1 cellular context compared by ENCODE assay signal in genomic region chrX:154348646-154349358, GRCh38.
A peak's percentile ranks its signal among the peaks of the same experiment; 100 is the strongest.
TF ChIP-seq lines count a peak whose summit lies in the region.

No MANE protein-coding gene starts in this region.

TF ChIP-seq in K562, 482 proteins besides CTCF, POLR2A, EP300 and RAD21:
- TF ChIP-seq TFAP4 (CRISPR knock-in tag; IDR thresholded peaks at IDR 0.05; ENCODE audit: borderline replicate concordance), result no peak
- peak; percentile 19 for TF ChIP-seq POLR2B (IDR thresholded peaks at IDR 0.05; ENCODE audit: low read depth, partially characterized antibody)
- TF ChIP-seq EGR1 (conservative IDR thresholded peaks at IDR 0.05), result no peak
- 0 out of 2 replicates have a peak, but pooled peaks have one; percentile 40 for TF ChIP-seq RBFOX2 (IDR thresholded peaks at IDR 0.05; ENCODE audit: low read depth, low read length)
- TF ChIP-seq PRMT5 (CRISPR knock-in tag; IDR thresholded peaks at IDR 0.05), result no peak
- peak; percentile 61; the same call in 1 of the 2 replicates for TF ChIP-seq POLR2G (IDR thresholded peaks at IDR 0.05; ENCODE audit: low read depth, low read length)
